1 cellular context compared by ENCODE assay signal in the genomic region with DNA sequence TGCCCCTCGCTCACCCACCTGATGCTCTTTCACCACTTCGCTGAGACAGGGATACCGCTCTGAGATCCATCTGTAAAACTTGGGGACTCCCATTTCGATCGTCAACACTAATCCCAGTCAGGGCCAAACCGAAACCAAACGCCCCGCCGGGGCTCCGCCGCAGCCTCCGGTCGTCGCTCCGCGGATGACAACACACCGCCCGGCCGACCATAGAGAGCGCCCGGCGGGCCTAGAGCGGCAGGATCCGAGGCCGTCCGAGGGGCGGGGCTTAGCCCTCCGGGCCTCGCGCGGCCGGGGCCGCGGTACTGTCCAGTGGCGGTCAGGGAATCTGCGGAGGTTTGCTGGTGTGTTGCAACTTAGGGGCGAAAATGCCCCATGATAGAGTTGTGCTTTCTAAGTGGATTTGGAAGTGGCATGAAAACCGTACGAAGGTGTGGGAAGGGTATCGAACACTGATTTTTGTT.
TF ChIP-seq lines count a peak whose summit lies in the region.

A gene with protein sequence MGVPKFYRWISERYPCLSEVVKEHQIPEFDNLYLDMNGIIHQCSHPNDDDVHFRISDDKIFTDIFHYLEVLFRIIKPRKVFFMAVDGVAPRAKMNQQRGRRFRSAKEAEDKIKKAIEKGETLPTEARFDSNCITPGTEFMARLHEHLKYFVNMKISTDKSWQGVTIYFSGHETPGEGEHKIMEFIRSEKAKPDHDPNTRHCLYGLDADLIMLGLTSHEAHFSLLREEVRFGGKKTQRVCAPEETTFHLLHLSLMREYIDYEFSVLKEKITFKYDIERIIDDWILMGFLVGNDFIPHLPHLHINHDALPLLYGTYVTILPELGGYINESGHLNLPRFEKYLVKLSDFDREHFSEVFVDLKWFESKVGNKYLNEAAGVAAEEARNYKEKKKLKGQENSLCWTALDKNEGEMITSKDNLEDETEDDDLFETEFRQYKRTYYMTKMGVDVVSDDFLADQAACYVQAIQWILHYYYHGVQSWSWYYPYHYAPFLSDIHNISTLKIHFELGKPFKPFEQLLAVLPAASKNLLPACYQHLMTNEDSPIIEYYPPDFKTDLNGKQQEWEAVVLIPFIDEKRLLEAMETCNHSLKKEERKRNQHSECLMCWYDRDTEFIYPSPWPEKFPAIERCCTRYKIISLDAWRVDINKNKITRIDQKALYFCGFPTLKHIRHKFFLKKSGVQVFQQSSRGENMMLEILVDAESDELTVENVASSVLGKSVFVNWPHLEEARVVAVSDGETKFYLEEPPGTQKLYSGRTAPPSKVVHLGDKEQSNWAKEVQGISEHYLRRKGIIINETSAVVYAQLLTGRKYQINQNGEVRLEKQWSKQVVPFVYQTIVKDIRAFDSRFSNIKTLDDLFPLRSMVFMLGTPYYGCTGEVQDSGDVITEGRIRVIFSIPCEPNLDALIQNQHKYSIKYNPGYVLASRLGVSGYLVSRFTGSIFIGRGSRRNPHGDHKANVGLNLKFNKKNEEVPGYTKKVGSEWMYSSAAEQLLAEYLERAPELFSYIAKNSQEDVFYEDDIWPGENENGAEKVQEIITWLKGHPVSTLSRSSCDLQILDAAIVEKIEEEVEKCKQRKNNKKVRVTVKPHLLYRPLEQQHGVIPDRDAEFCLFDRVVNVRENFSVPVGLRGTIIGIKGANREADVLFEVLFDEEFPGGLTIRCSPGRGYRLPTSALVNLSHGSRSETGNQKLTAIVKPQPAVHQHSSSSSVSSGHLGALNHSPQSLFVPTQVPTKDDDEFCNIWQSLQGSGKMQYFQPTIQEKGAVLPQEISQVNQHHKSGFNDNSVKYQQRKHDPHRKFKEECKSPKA (N-terminal part only) (minus strand): TSS at position 186 of the 464 bp plus-strand sequence. CDS start 93 bp downstream, at position 93.

TF ChIP-seq in K562, 482 proteins besides CTCF, POLR2A, EP300 and RAD21 (continued from another document):
- TF ChIP-seq NFXL1 (CRISPR knock-in tag; IDR thresholded peaks at IDR 0.05): no peak
- no peak for TF ChIP-seq ZNF146 (CRISPR knock-in tag; IDR thresholded peaks at IDR 0.05; ENCODE audit: unreplicated experiment)
- peak in 1 of 2 experiments; percentile 82; a peak in 1 of 4 replicates for TF ChIP-seq RCOR1 (IDR thresholded peaks at IDR 0.05; ENCODE audit: borderline replicate concordance in 1 of 2, low read depth in 2 of 2, low read length in 2 of 2)
- peak; percentile 53 to 95; a peak in 2 of 4 replicates for TF ChIP-seq MAZ (CRISPR knock-in tag; conservative IDR thresholded peaks at IDR 0.05 in 1 of 2, IDR thresholded peaks at IDR 0.05 in 1 of 2)
- peak; percentile 68 for TF ChIP-seq SMAD4 (CRISPR knock-in tag; conservative IDR thresholded peaks at IDR 0.05)
- TF ChIP-seq, protein P1, sequence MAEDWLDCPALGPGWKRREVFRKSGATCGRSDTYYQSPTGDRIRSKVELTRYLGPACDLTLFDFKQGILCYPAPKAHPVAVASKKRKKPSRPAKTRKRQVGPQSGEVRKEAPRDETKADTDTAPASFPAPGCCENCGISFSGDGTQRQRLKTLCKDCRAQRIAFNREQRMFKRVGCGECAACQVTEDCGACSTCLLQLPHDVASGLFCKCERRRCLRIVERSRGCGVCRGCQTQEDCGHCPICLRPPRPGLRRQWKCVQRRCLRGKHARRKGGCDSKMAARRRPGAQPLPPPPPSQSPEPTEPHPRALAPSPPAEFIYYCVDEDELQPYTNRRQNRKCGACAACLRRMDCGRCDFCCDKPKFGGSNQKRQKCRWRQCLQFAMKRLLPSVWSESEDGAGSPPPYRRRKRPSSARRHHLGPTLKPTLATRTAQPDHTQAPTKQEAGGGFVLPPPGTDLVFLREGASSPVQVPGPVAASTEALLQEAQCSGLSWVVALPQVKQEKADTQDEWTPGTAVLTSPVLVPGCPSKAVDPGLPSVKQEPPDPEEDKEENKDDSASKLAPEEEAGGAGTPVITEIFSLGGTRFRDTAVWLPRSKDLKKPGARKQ (CRISPR knock-in tag; IDR thresholded peaks at IDR 0.05): no peak
- TF ChIP-seq RNF2 (IDR thresholded peaks at IDR 0.05): no peak; the same call in 1 of the 2 replicates
- no peak for TF ChIP-seq ZNF239 (CRISPR knock-in tag; IDR thresholded peaks at IDR 0.05)
- TF ChIP-seq, protein P2, sequence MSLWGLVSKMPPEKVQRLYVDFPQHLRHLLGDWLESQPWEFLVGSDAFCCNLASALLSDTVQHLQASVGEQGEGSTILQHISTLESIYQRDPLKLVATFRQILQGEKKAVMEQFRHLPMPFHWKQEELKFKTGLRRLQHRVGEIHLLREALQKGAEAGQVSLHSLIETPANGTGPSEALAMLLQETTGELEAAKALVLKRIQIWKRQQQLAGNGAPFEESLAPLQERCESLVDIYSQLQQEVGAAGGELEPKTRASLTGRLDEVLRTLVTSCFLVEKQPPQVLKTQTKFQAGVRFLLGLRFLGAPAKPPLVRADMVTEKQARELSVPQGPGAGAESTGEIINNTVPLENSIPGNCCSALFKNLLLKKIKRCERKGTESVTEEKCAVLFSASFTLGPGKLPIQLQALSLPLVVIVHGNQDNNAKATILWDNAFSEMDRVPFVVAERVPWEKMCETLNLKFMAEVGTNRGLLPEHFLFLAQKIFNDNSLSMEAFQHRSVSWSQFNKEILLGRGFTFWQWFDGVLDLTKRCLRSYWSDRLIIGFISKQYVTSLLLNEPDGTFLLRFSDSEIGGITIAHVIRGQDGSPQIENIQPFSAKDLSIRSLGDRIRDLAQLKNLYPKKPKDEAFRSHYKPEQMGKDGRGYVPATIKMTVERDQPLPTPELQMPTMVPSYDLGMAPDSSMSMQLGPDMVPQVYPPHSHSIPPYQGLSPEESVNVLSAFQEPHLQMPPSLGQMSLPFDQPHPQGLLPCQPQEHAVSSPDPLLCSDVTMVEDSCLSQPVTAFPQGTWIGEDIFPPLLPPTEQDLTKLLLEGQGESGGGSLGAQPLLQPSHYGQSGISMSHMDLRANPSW (CRISPR knock-in tag; IDR thresholded peaks at IDR 0.05): no peak
TF ChIP-seq in K562: peak in this region for 114.
